ENCODE assay signal across 2 cellular contexts in the genomic region with DNA sequence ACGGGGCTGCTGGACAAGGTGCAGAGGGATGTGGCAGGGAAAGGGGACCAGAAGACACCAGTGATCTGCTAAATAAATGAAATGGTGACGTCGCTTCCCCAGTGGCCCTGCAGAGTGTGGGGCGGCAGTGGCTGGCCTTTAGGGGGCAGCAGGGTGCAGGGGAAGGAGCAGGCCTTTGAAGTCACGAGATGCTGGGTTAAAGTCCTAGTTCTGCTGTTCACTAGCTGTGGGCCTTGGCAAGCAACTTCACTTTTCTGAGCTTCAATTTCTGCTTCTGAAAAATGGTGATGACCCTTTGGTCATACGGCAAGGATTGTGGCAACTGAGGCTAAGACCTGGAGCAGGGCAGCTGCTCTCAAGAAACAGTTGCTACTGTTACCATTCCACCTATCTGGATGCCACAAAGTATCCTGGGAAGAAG.
TF ChIP-seq lines count a peak whose summit lies in the region.

No MANE protein-coding gene starts in this region.

TF ChIP-seq in HEK293, 187 proteins besides CTCF, POLR2A, EP300 and RAD21 (continued from another document):
- TF ChIP-seq, protein P1, sequence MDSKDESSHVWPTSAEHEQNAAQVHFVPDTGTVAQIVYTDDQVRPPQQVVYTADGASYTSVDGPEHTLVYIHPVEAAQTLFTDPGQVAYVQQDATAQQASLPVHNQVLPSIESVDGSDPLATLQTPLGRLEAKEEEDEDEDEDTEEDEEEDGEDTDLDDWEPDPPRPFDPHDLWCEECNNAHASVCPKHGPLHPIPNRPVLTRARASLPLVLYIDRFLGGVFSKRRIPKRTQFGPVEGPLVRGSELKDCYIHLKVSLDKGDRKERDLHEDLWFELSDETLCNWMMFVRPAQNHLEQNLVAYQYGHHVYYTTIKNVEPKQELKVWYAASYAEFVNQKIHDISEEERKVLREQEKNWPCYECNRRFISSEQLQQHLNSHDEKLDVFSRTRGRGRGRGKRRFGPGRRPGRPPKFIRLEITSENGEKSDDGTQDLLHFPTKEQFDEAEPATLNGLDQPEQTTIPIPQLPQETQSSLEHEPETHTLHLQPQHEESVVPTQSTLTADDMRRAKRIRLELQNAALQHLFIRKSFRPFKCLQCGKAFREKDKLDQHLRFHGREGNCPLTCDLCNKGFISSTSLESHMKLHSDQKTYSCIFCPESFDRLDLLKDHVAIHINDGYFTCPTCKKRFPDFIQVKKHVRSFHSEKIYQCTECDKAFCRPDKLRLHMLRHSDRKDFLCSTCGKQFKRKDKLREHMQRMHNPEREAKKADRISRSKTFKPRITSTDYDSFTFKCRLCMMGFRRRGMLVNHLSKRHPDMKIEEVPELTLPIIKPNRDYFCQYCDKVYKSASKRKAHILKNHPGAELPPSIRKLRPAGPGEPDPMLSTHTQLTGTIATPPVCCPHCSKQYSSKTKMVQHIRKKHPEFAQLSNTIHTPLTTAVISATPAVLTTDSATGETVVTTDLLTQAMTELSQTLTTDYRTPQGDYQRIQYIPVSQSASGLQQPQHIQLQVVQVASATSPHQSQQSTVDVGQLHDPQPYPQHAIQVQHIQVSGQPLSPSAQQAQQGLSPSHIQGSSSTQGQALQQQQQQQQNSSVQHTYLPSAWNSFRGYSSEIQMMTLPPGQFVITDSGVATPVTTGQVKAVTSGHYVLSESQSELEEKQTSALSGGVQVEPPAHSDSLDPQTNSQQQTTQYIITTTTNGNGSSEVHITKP (tag by site-specific recombination; IDR thresholded peaks at IDR 0.05): peak; percentile 57
- TF ChIP-seq ZNF768 (tag by site-specific recombination; IDR thresholded peaks at IDR 0.05): peak; percentile 64; the same call in 1 of the 2 replicates
- TF ChIP-seq ZNF677 (tag by site-specific recombination; IDR thresholded peaks at IDR 0.05): no peak

TF ChIP-seq in GM12878, 131 proteins besides CTCF, POLR2A, EP300 and RAD21 (continued from another document and continues in another):
- TF ChIP-seq, protein P2, sequence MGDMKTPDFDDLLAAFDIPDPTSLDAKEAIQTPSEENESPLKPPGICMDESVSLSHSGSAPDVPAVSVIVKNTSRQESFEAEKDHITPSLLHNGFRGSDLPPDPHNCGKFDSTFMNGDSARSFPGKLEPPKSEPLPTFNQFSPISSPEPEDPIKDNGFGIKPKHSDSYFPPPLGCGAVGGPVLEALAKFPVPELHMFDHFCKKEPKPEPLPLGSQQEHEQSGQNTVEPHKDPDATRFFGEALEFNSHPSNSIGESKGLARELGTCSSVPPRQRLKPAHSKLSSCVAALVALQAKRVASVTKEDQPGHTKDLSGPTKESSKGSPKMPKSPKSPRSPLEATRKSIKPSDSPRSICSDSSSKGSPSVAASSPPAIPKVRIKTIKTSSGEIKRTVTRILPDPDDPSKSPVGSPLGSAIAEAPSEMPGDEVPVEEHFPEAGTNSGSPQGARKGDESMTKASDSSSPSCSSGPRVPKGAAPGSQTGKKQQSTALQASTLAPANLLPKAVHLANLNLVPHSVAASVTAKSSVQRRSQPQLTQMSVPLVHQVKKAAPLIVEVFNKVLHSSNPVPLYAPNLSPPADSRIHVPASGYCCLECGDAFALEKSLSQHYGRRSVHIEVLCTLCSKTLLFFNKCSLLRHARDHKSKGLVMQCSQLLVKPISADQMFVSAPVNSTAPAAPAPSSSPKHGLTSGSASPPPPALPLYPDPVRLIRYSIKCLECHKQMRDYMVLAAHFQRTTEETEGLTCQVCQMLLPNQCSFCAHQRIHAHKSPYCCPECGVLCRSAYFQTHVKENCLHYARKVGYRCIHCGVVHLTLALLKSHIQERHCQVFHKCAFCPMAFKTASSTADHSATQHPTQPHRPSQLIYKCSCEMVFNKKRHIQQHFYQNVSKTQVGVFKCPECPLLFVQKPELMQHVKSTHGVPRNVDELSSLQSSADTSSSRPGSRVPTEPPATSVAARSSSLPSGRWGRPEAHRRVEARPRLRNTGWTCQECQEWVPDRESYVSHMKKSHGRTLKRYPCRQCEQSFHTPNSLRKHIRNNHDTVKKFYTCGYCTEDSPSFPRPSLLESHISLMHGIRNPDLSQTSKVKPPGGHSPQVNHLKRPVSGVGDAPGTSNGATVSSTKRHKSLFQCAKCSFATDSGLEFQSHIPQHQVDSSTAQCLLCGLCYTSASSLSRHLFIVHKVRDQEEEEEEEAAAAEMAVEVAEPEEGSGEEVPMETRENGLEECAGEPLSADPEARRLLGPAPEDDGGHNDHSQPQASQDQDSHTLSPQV (IDR thresholded peaks at IDR 0.05): 0 out of 2 replicates have a peak, but pooled peaks have one; percentile 36
- TF ChIP-seq MEF2B (IDR thresholded peaks at IDR 0.05; ENCODE audit: partially characterized antibody, poor library complexity, severe bottlenecking) (no peak), PAX5 (IDR thresholded peaks at IDR 0.05; ENCODE audit: borderline replicate concordance, low read depth, low read length) (no peak), SMARCA5 (IDR thresholded peaks at IDR 0.05) (peak; percentile 91), BACH1 (IDR thresholded peaks at IDR 0.05; ENCODE audit: borderline replicate concordance) (peak; percentile 54; the same call in 1 of the 2 replicates), RBBP5 (conservative IDR thresholded peaks at IDR 0.05) (no peak), GABPA (IDR thresholded peaks at IDR 0.05; ENCODE audit: low read depth) (no peak), EZH2 (IDR thresholded peaks at IDR 0.05; ENCODE audit: borderline replicate concordance, control insufficient read depth, low read depth, low read length) (no peak), SUZ12 (IDR thresholded peaks at IDR 0.05; ENCODE audit: unreplicated experiment) (no peak), BRCA1 (IDR thresholded peaks at IDR 0.05; ENCODE audit: low read depth, low read length) (no peak), YY1 (IDR thresholded peaks at IDR 0.05; ENCODE audit: low read depth, low read length) (peak; percentile 55; the same call in 1 of the 2 replicates), TCF3 (IDR thresholded peaks at IDR 0.05; ENCODE audit: borderline replicate concordance, insufficient read depth, low read depth, low read length) (no peak), CBFB (IDR thresholded peaks at IDR 0.05; ENCODE audit: low read depth) (no peak), CHD2 (IDR thresholded peaks at IDR 0.05; ENCODE audit: borderline replicate concordance, low read depth, low read length) (no peak), SMC3 (IDR thresholded peaks at IDR 0.05; ENCODE audit: borderline replicate concordance, low read length) (peak; percentile 91), SREBF2 (IDR thresholded peaks at IDR 0.05; ENCODE audit: low read length) (no peak), ETV6 (conservative IDR thresholded peaks at IDR 0.05 in 1 of 2, IDR thresholded peaks at IDR 0.05 in 1 of 2; ENCODE audit: borderline replicate concordance in 1 of 2, low read depth in 1 of 2) (no peak), RAD51 (IDR thresholded peaks at IDR 0.05) (peak; percentile 73), MEF2A (IDR thresholded peaks at IDR 0.05; ENCODE audit: insufficient read depth, low read depth, low read length) (no peak), TCF7 (IDR thresholded peaks at IDR 0.05; ENCODE audit: borderline replicate concordance) (peak; percentile 98)
- TF ChIP-seq, protein P3, sequence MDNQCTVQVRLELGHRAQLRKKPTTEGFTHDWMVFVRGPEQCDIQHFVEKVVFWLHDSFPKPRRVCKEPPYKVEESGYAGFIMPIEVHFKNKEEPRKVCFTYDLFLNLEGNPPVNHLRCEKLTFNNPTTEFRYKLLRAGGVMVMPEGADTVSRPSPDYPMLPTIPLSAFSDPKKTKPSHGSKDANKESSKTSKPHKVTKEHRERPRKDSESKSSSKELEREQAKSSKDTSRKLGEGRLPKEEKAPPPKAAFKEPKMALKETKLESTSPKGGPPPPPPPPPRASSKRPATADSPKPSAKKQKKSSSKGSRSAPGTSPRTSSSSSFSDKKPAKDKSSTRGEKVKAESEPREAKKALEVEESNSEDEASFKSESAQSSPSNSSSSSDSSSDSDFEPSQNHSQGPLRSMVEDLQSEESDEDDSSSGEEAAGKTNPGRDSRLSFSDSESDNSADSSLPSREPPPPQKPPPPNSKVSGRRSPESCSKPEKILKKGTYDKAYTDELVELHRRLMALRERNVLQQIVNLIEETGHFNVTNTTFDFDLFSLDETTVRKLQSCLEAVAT (IDR thresholded peaks at IDR 0.05): no peak
- TF ChIP-seq, protein P4, sequence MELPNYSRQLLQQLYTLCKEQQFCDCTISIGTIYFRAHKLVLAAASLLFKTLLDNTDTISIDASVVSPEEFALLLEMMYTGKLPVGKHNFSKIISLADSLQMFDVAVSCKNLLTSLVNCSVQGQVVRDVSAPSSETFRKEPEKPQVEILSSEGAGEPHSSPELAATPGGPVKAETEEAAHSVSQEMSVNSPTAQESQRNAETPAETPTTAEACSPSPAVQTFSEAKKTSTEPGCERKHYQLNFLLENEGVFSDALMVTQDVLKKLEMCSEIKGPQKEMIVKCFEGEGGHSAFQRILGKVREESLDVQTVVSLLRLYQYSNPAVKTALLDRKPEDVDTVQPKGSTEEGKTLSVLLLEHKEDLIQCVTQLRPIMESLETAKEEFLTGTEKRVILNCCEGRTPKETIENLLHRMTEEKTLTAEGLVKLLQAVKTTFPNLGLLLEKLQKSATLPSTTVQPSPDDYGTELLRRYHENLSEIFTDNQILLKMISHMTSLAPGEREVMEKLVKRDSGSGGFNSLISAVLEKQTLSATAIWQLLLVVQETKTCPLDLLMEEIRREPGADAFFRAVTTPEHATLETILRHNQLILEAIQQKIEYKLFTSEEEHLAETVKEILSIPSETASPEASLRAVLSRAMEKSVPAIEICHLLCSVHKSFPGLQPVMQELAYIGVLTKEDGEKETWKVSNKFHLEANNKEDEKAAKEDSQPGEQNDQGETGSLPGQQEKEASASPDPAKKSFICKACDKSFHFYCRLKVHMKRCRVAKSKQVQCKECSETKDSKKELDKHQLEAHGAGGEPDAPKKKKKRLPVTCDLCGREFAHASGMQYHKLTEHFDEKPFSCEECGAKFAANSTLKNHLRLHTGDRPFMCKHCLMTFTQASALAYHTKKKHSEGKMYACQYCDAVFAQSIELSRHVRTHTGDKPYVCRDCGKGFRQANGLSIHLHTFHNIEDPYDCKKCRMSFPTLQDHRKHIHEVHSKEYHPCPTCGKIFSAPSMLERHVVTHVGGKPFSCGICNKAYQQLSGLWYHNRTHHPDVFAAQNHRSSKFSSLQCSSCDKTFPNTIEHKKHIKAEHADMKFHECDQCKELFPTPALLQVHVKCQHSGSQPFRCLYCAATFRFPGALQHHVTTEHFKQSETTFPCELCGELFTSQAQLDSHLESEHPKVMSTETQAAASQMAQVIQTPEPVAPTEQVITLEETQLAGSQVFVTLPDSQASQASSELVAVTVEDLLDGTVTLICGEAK (IDR thresholded peaks at IDR 0.05; ENCODE audit: borderline replicate concordance): no peak
- TF ChIP-seq, protein P5, sequence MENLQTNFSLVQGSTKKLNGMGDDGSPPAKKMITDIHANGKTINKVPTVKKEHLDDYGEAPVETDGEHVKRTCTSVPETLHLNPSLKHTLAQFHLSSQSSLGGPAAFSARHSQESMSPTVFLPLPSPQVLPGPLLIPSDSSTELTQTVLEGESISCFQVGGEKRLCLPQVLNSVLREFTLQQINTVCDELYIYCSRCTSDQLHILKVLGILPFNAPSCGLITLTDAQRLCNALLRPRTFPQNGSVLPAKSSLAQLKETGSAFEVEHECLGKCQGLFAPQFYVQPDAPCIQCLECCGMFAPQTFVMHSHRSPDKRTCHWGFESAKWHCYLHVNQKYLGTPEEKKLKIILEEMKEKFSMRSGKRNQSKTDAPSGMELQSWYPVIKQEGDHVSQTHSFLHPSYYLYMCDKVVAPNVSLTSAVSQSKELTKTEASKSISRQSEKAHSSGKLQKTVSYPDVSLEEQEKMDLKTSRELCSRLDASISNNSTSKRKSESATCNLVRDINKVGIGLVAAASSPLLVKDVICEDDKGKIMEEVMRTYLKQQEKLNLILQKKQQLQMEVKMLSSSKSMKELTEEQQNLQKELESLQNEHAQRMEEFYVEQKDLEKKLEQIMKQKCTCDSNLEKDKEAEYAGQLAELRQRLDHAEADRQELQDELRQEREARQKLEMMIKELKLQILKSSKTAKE (IDR thresholded peaks at IDR 0.05; ENCODE audit: low read depth, poor library complexity, severe bottlenecking): peak; percentile 62
- TF ChIP-seq, protein P6, sequence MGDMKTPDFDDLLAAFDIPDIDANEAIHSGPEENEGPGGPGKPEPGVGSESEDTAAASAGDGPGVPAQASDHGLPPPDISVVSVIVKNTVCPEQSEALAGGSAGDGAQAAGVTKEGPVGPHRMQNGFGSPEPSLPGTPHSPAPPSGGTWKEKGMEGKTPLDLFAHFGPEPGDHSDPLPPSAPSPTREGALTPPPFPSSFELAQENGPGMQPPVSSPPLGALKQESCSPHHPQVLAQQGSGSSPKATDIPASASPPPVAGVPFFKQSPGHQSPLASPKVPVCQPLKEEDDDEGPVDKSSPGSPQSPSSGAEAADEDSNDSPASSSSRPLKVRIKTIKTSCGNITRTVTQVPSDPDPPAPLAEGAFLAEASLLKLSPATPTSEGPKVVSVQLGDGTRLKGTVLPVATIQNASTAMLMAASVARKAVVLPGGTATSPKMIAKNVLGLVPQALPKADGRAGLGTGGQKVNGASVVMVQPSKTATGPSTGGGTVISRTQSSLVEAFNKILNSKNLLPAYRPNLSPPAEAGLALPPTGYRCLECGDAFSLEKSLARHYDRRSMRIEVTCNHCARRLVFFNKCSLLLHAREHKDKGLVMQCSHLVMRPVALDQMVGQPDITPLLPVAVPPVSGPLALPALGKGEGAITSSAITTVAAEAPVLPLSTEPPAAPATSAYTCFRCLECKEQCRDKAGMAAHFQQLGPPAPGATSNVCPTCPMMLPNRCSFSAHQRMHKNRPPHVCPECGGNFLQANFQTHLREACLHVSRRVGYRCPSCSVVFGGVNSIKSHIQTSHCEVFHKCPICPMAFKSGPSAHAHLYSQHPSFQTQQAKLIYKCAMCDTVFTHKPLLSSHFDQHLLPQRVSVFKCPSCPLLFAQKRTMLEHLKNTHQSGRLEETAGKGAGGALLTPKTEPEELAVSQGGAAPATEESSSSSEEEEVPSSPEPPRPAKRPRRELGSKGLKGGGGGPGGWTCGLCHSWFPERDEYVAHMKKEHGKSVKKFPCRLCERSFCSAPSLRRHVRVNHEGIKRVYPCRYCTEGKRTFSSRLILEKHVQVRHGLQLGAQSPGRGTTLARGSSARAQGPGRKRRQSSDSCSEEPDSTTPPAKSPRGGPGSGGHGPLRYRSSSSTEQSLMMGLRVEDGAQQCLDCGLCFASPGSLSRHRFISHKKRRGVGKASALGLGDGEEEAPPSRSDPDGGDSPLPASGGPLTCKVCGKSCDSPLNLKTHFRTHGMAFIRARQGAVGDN (IDR thresholded peaks at IDR 0.05): 0 out of 2 replicates have a peak, but pooled peaks have one; percentile 52
- TF ChIP-seq, protein P7, sequence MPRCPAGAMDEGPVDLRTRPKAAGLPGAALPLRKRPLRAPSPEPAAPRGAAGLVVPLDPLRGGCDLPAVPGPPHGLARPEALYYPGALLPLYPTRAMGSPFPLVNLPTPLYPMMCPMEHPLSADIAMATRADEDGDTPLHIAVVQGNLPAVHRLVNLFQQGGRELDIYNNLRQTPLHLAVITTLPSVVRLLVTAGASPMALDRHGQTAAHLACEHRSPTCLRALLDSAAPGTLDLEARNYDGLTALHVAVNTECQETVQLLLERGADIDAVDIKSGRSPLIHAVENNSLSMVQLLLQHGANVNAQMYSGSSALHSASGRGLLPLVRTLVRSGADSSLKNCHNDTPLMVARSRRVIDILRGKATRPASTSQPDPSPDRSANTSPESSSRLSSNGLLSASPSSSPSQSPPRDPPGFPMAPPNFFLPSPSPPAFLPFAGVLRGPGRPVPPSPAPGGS (IDR thresholded peaks at IDR 0.05; ENCODE audit: borderline replicate concordance, insufficient read depth, low read depth, low read length, poor library complexity, severe bottlenecking): no peak
